In genomic region chr1:230681599-230681998, GRCh38 we compare ENCODE assay signal across 9 cellular contexts. TPM values are rescaled to one million over a fixed set of nuclear protein-coding genes. Genes with fewer than 3 reads are reported as not detected.
A peak's percentile ranks its signal among the peaks of the same experiment; 100 is the strongest.
DNase-seq lines count a peak whose midpoint lies in the region; ATAC-seq and TF ChIP-seq lines count a peak whose summit lies in the region.
"Had no signal": no experiment of that assay in that cellular context is flagged by ENCODE, and none has a peak within 500 bp of the region (broad histone marks: within the 10 kb centered on the region; RNA-seq: fewer than 3 reads in every experiment).

No MANE protein-coding gene starts in this region.

- no peak overlapping the region for H3K4me3 ChIP-seq in liver (ENCODE audit: low read depth in 1 of 3, low read length in 3 of 3)

- no peaks in the 10 kb centered on the region for H3K9me3 Mint-ChIP-seq in activated naive CD8-positive, alpha-beta T cell treated with anti-CD3 and anti-CD28 coated beads, Interleukin-2, amount 50 U/mL, for 24 hours

- H3K27me3 ChIP-seq in liver (ENCODE audit: control insufficient read depth in 4 of 4, insufficient read depth in 4 of 4, low read length in 3 of 4), result no peaks in the 10 kb centered on the region

- TF ChIP-seq CTCF in liver (IDR thresholded peaks at IDR 0.05; ENCODE audit: low read depth, low read length, missing input control), result no peak

- DNase-seq in DMS153 (lab: John Stamatoyannopoulos, UW) (peak; percentile 91), NCI-H1105 (lab: John Stamatoyannopoulos, UW) (peak; percentile 58), ureter (ENCODE audit: low spot score) (no peak)
- no peak for DNase-seq in activated naive CD8-positive, alpha-beta T cell treated with anti-CD3 and anti-CD28 coated beads, Interleukin-2, amount 50 U/mL, for 24 hours

- no peak overlapping the region for H3K27ac ChIP-seq in liver (ENCODE audit: low read depth in 1 of 2, low read length in 2 of 2)

- no peak for TF ChIP-seq RAD21 in liver (IDR thresholded peaks at IDR 0.05)

- no peaks in the 10 kb centered on the region for H3K4me1 Mint-ChIP-seq in activated naive CD8-positive, alpha-beta T cell treated with anti-CD3 and anti-CD28 coated beads, Interleukin-2, amount 50 U/mL, for 24 hours

- H3K4me1 ChIP-seq in liver (ENCODE audit: control insufficient read depth in 4 of 4, insufficient read depth in 4 of 4, low read length in 3 of 4), result peaks cover 17 to 34% (median 25%) of the 10 kb centered on the region in 4 donors

- H3K36me3 Mint-ChIP-seq in activated naive CD8-positive, alpha-beta T cell treated with anti-CD3 and anti-CD28 coated beads, Interleukin-2, amount 50 U/mL, for 24 hours (ENCODE audit: low read depth), result peaks cover 43% of the 10 kb centered on the region

- H3K9ac ChIP-seq in liver (ENCODE audit: low read depth in 1 of 2, low read length in 2 of 2), result no peak overlapping the region

- no peak overlapping the region for H3K4me3 Mint-ChIP-seq in activated naive CD8-positive, alpha-beta T cell treated with anti-CD3 and anti-CD28 coated beads, Interleukin-2, amount 50 U/mL, for 24 hours

- no peaks in the 10 kb centered on the region for H3K9me3 ChIP-seq in liver (ENCODE audit: control insufficient read depth in 4 of 4, low read length in 3 of 4)

- 61% methylated on average over 2 of the region's 2 CpGs for WGBS in liver

- no peaks in the 10 kb centered on the region for H3K27me3 Mint-ChIP-seq in activated naive CD8-positive, alpha-beta T cell treated with anti-CD3 and anti-CD28 coated beads, Interleukin-2, amount 50 U/mL, for 24 hours

- no peak overlapping the region for H3K27ac Mint-ChIP-seq in activated naive CD8-positive, alpha-beta T cell treated with anti-CD3 and anti-CD28 coated beads, Interleukin-2, amount 50 U/mL, for 24 hours

- peaks cover 4 to 33% (median 19%) of the 10 kb centered on the region in 4 donors for H3K36me3 ChIP-seq in liver (ENCODE audit: control insufficient read depth in 4 of 4, insufficient read depth in 3 of 4, low read depth in 1 of 4, low read length in 3 of 4)

- peak; percentile 40 for ATAC-seq in activated naive CD8-positive, alpha-beta T cell treated with anti-CD3 and anti-CD28 coated beads, Interleukin-2, amount 50 U/mL, for 24 hours
- ATAC-seq in HG03354 (IDR thresholded peaks at IDR 0.05; ENCODE audit: poor library complexity, severe bottlenecking, unreplicated experiment) (no peak), HG03565 (IDR thresholded peaks at IDR 0.05; ENCODE audit: unreplicated experiment) (no peak), HG03159 (IDR thresholded peaks at IDR 0.05; ENCODE audit: unreplicated experiment) (no peak)

TF ChIP-seq in liver, 16 proteins besides CTCF, POLR2A, EP300 and RAD21:
- TF ChIP-seq HNF4A (conservative IDR thresholded peaks at IDR 0.05) (peak in 1 of 2 donors; percentile 28), ZBTB33 (IDR thresholded peaks at IDR 0.05) (no peak), SP1 (IDR thresholded peaks at IDR 0.05) (peak; percentile 30)

RNA-seq across cellular contexts. Expression of gene AGT, which starts 32.3 kb away (rescaled TPM):
- total RNA-seq in liver, result 1,000 to 10,000 TPM; 1,430 to 1,596 TPM
- polyA plus RNA-seq in liver, result 1,000 to 10,000 TPM; 2,582 to 5,119 TPM
- 47.6 TPM for total RNA-seq in ureter
- total RNA-seq: H1 had no signal

RNA-seq across cellular contexts. Expression of gene COG2, which starts 39.3 kb away (rescaled TPM):
- 10 to 100 TPM; 13.3 to 15.4 TPM for total RNA-seq in liver
- 10 to 100 TPM in 1 of 2 donors, 1 to 10 TPM in 1; 6.4 to 16.1 TPM for polyA plus RNA-seq in liver
- total RNA-seq in ureter, result 36.7 TPM

Comparison
In these comparisons a context has a peak if more than half of its experiments do, and no peak if none do; other contexts are left out.
1. DNase-seq: peak in DMS153 (single experiment) and NCI-H1105 (single experiment); none in activated naive CD8-positive, alpha-beta T cell treated with anti-CD3 and anti-CD28 coated beads, Interleukin-2, amount 50 U/mL, for 24 hours (single experiment) and ureter (single experiment).
2. RNA of gene AGT, which starts 32.3 kb away (total RNA-seq): 1,430 to 1,596 TPM in liver; 47.6 TPM in ureter (single experiment); every median in the first group is over 10 times any median in the second.